Comparison of ENCODE assay signal across 21 cellular contexts in the genomic region with DNA sequence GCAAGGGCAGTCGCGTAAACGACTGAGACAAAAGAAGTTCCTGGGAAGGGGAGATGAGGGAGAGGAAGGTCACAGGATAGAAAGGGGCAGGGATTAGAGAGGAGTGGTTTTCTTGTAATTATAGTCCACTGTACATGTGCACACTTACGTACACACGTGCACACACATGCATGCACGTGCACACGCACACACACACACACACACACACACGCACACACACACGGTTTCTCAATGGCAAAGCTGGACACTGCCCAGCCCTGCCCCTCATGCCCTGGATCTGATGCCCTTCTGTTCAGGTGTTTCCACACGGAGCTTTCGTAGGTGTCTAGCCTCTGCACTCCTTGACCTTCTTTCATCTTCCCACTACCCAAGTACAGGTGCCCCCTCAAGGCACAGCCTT. TPM values are rescaled to one million over a fixed set of nuclear protein-coding genes. Genes with fewer than 3 reads are reported as not detected.
DNase-seq lines count a peak whose midpoint lies in the region; ATAC-seq, FAIRE-seq and TF ChIP-seq lines count a peak whose summit lies in the region.
"Had no signal": no experiment of that assay in that cellular context is flagged by ENCODE, and none has a peak within 500 bp of the region (broad histone marks: within the 10 kb centered on the region; RNA-seq: fewer than 3 reads in every experiment).

No MANE protein-coding gene starts in this region.

- H2AK5ac ChIP-seq in H9 (ENCODE audit: insufficient read length, low read length), result no peak overlapping the region
- peak overlapping the region; percentile 26 for H2AK5ac ChIP-seq in trophoblast cell (ENCODE audit: low read length)

- H2BK120ac ChIP-seq in H9 (ENCODE audit: low read depth, low read length, poor library complexity, severe bottlenecking), result no peak overlapping the region
- peak overlapping the region; percentile 24 for H2BK120ac ChIP-seq in trophoblast cell (ENCODE audit: insufficient read depth, low read length, poor library complexity)

- H3K4me1 ChIP-seq in H9 (ENCODE audit: insufficient read depth, low read length) (no peaks in the 10 kb centered on the region; the same call in 1 of the 2 replicates), esophagus muscularis mucosa (no peaks in the 10 kb centered on the region), trophoblast cell (ENCODE audit: control insufficient read depth in 1 of 2, insufficient read depth in 2 of 2, low read length in 2 of 2) (peaks cover 4 to 7% of the 10 kb centered on the region in 2 experiments), heart right ventricle (peaks cover 0 to 18% (median 0%) of the 10 kb centered on the region in 9 donors)
- H3K4me1 ChIP-seq: BE2C, Caco-2 had no signal

- no peak for TF ChIP-seq POLR2A in esophagus muscularis mucosa (IDR thresholded peaks at IDR 0.05; ENCODE audit: low read depth)

- FAIRE-seq in bronchial epithelial cell (lab: Jason Lieb, UNC), result peak; percentile 85
- FAIRE-seq: D721Med, GM12892, GM18507, H54 had no signal

- H3K4ac ChIP-seq in H9 (ENCODE audit: low read depth, low read length) (no peak overlapping the region), trophoblast cell (ENCODE audit: low read depth, low read length) (no peak overlapping the region)

- H2BK5ac ChIP-seq in H9 (ENCODE audit: insufficient read length, low read length) (no peak overlapping the region), trophoblast cell (ENCODE audit: low read depth, low read length, poor library complexity) (no peak overlapping the region)

- H3T11ph ChIP-seq in H9 (ENCODE audit: low read length), result no peak overlapping the region

- H3K23ac ChIP-seq in H9 (ENCODE audit: insufficient read length, low read depth, low read length) (peak overlapping the region; percentile 99), trophoblast cell (ENCODE audit: low read length) (no peak overlapping the region)

- WGBS in H9 (ENCODE audit: extremely low coverage, insufficient read length, low lambda C conversion rate), result no CpG with 5 or more reads among the region's 11 CpGs
- WGBS in esophagus muscularis mucosa, result 88% methylated on average over 11 of the region's 11 CpGs
- whole genome bisulfite sequencing in trophoblast cell (ENCODE audit: extremely low coverage, insufficient coverage, insufficient read length), result no CpG with 5 or more reads among the region's 11 CpGs
- 81 to 83% methylated on average over 11 of the region's 11 CpGs for WGBS in heart right ventricle, 2 donors

- H3K4me1 Mint-ChIP-seq in H9, result peaks cover 2 to 11% of the 10 kb centered on the region in 2 experiments; a peak in 3 of 4 replicates

- H3K79me1 ChIP-seq in H9 (ENCODE audit: insufficient read depth, low read depth, low read length, poor library complexity, severe bottlenecking) (no peaks in the 10 kb centered on the region), trophoblast cell (ENCODE audit: low read length) (peaks cover 5% of the 10 kb centered on the region)

- H3K27ac Mint-ChIP-seq in H9, result peak overlapping the region in 1 of 3 experiments; percentile 10; a peak in 1 of 7 replicates
- H3K27ac Mint-ChIP-seq: CD4-positive, alpha-beta T cell had no signal

- H2BK15ac ChIP-seq in H9 (ENCODE audit: low read depth, low read length), result no peak overlapping the region

- no peaks in the 10 kb centered on the region for H4K20me1 ChIP-seq in H9 (ENCODE audit: control insufficient read depth, insufficient read depth, insufficient read length)

- H3K79me2 ChIP-seq in H9 (ENCODE audit: insufficient read depth, low read length) (no peaks in the 10 kb centered on the region), trophoblast cell (ENCODE audit: control insufficient read depth, insufficient read depth, low read length, poor library complexity) (no peaks in the 10 kb centered on the region)

- no peaks in the 10 kb centered on the region for H3K9me3 Mint-ChIP-seq in H9
- H3K9me3 Mint-ChIP-seq: CD4-positive, alpha-beta T cell had no signal

- H3K9ac ChIP-seq in H9 (ENCODE audit: extremely low read depth, insufficient read length, low read length) (no peak overlapping the region), trophoblast cell (ENCODE audit: low read length) (no peak overlapping the region)
- H3K9ac ChIP-seq: GM23248 had no signal

- H3K27me3 ChIP-seq in H9 (ENCODE audit: insufficient read depth, low read length) (no peaks in the 10 kb centered on the region), bronchial epithelial cell (ENCODE audit: control insufficient read depth, insufficient read depth, low read length) (no peaks in the 10 kb centered on the region), esophagus muscularis mucosa (peaks cover 0 to 45% (median 0%) of the 10 kb centered on the region in 4 donors), trophoblast cell (ENCODE audit: insufficient read depth, low read length) (no peaks in the 10 kb centered on the region), heart right ventricle (peaks cover 0 to 62% (median 17%) of the 10 kb centered on the region in 7 donors)

- H4K12ac ChIP-seq in trophoblast cell (ENCODE audit: low read depth, low read length), result no peak overlapping the region

- no peak for DNase-seq in H9
- DNase-seq in bronchial epithelial cell (ENCODE audit: low read depth), result no peak
- DNase-seq in esophagus muscularis mucosa (ENCODE audit: extremely low spot score), result peak; percentile 75
- DNase-seq in trophoblast cell, result no peak
- no peak for DNase-seq in amygdala (lab: John Stamatoyannopoulos, UW)
- DNase-seq in activated T-cell treated with anti-CD3 and anti-CD28 coated beads for 4 hours, result no peak
- DNase-seq in heart right ventricle, result no peak
- DNase-seq: BE2C; C1 segment of cervical spinal cord; Caco-2; CD4-positive, alpha-beta T cell; DMS79; GDM1; GM23248 had no signal

- no peak overlapping the region for H3K56ac ChIP-seq in H9 (ENCODE audit: insufficient read length, low read depth, low read length)

- peaks cover 3% of the 10 kb centered on the region; the same call in 1 of the 2 replicates for H3K27me3 Mint-ChIP-seq in H9 (ENCODE audit: low read depth)
- H3K27me3 Mint-ChIP-seq: CD4-positive, alpha-beta T cell had no signal

- H3K18ac ChIP-seq in H9 (ENCODE audit: insufficient read length, low read depth, low read length) (no peak overlapping the region), trophoblast cell (ENCODE audit: low read length) (no peak overlapping the region)

- H3K27ac ChIP-seq in H9 (ENCODE audit: insufficient read length, low read depth, low read length) (no peak overlapping the region), esophagus muscularis mucosa (replicated peaks in 1 of 4) (no peak overlapping the region), trophoblast cell (ENCODE audit: low read depth, low read length) (no peak overlapping the region), heart right ventricle (no peak overlapping the region)
- H3K27ac ChIP-seq: GM23248 had no signal

- H2BK20ac ChIP-seq in H9 (ENCODE audit: low read depth, low read length, poor library complexity, severe bottlenecking), result no peak overlapping the region

- TF ChIP-seq CTCF in H9 (conservative IDR thresholded peaks at IDR 0.05), result no peak
- TF ChIP-seq CTCF in bronchial epithelial cell (IDR thresholded peaks at IDR 0.05; ENCODE audit: insufficient read depth, low read length, severe bottlenecking), result no peak
- TF ChIP-seq CTCF in esophagus muscularis mucosa (IDR thresholded peaks at IDR 0.05), result no peak
- no peak for TF ChIP-seq CTCF in heart right ventricle (IDR thresholded peaks at IDR 0.05)

- H4K8ac ChIP-seq in H9 (replicated peaks; ENCODE audit: insufficient read length, low read depth, low read length) (no peak overlapping the region), trophoblast cell (ENCODE audit: low read depth, low read length) (no peak overlapping the region)

- no peak overlapping the region for H3K14ac ChIP-seq in H9 (ENCODE audit: insufficient read depth, low read length)
- peak overlapping the region; percentile 40 for H3K14ac ChIP-seq in trophoblast cell (ENCODE audit: low read length)

- no peak overlapping the region for H3K4me2 ChIP-seq in H9 (ENCODE audit: insufficient read depth, insufficient read length, low read length)
- H3K4me2 ChIP-seq in trophoblast cell (ENCODE audit: low read length), result no peak overlapping the region

- no peaks in the 10 kb centered on the region for H3K36me3 ChIP-seq in bronchial epithelial cell (ENCODE audit: control insufficient read depth, insufficient read depth, low read length)
- no peaks in the 10 kb centered on the region for H3K36me3 ChIP-seq in esophagus muscularis mucosa
- no peaks in the 10 kb centered on the region for H3K36me3 ChIP-seq in trophoblast cell (ENCODE audit: control insufficient read depth in 1 of 2, insufficient read depth in 2 of 2, low read length in 2 of 2)
- peaks cover 0 to 14% (median 0%) of the 10 kb centered on the region in 9 donors for H3K36me3 ChIP-seq in heart right ventricle
- H3K36me3 ChIP-seq: BE2C had no signal

- H3K23me2 ChIP-seq in H9 (ENCODE audit: insufficient read length, low read depth, low read length, poor library complexity, severe bottlenecking), result no peaks in the 10 kb centered on the region

- no peak overlapping the region for H4K5ac ChIP-seq in H9 (ENCODE audit: insufficient read length, low read depth, low read length)

- intact Hi-C loops in esophagus muscularis mucosa (cut with DNase I) (no loop called here), heart right ventricle (cut with DNase I) (no loop called here)

- H2BK12ac ChIP-seq in H9 (ENCODE audit: insufficient read length, low read depth, low read length), result no peak overlapping the region
- H2BK12ac ChIP-seq in trophoblast cell (ENCODE audit: low read length), result peak overlapping the region; percentile 27

- H3K9me3 ChIP-seq in H9 (ENCODE audit: control insufficient read depth, low read depth, low read length) (no peaks in the 10 kb centered on the region), esophagus muscularis mucosa (no peaks in the 10 kb centered on the region), trophoblast cell (ENCODE audit: insufficient read depth, low read depth, low read length) (peaks cover 3% of the 10 kb centered on the region), heart right ventricle (no peaks in the 10 kb centered on the region)
- H3K9me3 ChIP-seq: BE2C, Caco-2 had no signal

- no peak for ATAC-seq in heart right ventricle

- no peak overlapping the region for H3K4me3 ChIP-seq in bronchial epithelial cell (ENCODE audit: low read depth, low read length)
- no peak overlapping the region for H3K4me3 ChIP-seq in esophagus muscularis mucosa
- H3K4me3 ChIP-seq in trophoblast cell (ENCODE audit: low read depth, low read length), result no peak overlapping the region
- no peak overlapping the region for H3K4me3 ChIP-seq in heart right ventricle
- H3K4me3 ChIP-seq: GM23248 had no signal

- no peak for TF ChIP-seq EP300 in esophagus muscularis mucosa (IDR thresholded peaks at IDR 0.05)

- H2AFZ ChIP-seq in H9 (ENCODE audit: low read length) (no peak overlapping the region), trophoblast cell (ENCODE audit: insufficient read depth, low read length, poor library complexity) (no peak overlapping the region)
- H2AFZ ChIP-seq: GM23248 had no signal

- H3K4me3 Mint-ChIP-seq in H9, result no peak overlapping the region
- H3K4me3 Mint-ChIP-seq: CD4-positive, alpha-beta T cell had no signal

- no peaks in the 10 kb centered on the region for H3K36me3 Mint-ChIP-seq in H9 (ENCODE audit: insufficient read depth in 1 of 3, low read depth in 3 of 3)

- no peak overlapping the region for H4K91ac ChIP-seq in H9 (ENCODE audit: insufficient read length, low read depth, low read length)
- peak overlapping the region; percentile 32 for H4K91ac ChIP-seq in trophoblast cell (ENCODE audit: low read depth, low read length)

RNA-seq across cellular contexts. Expression of gene OR2B11, which starts 3.9 kb away (rescaled TPM):
- total RNA-seq in H9 (2021), result not detected in 2 replicates
- total RNA-seq in bronchial epithelial cell, result not detected in 2 replicates
- not detected for total RNA-seq in esophagus muscularis mucosa
- 0.03 and 0.04 TPM in 2 replicates for polyA plus RNA-seq in trophoblast cell (2013)
- total RNA-seq in heart right ventricle, result not detected
- polyA plus RNA-seq in heart right ventricle, result not detected
- total RNA-seq: A172; Caco-2; CD4-positive, alpha-beta T cell; Daoy; GM23248; HT-29 had no signal
- polyA plus RNA-seq: GM23248 had no signal

RNA-seq across cellular contexts. Expression of gene NLRP3, which starts 38.0 kb away (rescaled TPM):
- total RNA-seq in H9 (2021) (not detected in 2 replicates), bronchial epithelial cell (under 0.01 TPM in 2 replicates), esophagus muscularis mucosa (1 to 10 TPM; 1.3 to 4.5 (median 1.6) TPM), heart right ventricle (1 to 10 TPM in 5 of 10 donors, under 1 TPM in 5; 0.28 to 6.1 (median 1.0) TPM)
- polyA plus RNA-seq in trophoblast cell (2013), result 0.59 and 1.2 TPM in 2 replicates
- polyA plus RNA-seq in heart right ventricle, result under 1 TPM; 0.37 to 0.68 TPM
- total RNA-seq: Caco-2 had no signal
